In the genomic region with DNA sequence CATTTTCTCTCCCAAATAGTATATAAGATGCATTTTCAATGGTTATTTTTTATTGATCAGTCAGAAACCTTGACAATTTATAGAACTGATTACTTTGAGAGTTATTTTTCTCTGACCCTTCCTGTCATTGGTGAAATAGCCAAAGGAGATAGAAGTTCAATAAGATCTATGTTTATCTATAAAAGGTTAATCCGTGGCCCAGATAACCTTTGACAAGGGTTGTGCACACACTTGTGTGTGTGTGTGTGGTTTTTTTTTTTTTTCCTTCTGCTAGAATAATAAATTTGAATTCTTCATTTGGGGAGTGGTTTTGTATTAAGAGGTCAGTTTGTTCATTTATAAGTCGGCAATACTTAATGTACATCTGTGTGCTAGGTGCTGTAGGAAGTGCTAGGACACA, we compare ENCODE assay signal across 30 cellular contexts.
"Had no signal": no experiment of that assay in that cellular context is flagged by ENCODE, and none has a peak within 500 bp of the region (broad histone marks: within the 10 kb centered on the region; RNA-seq: fewer than 3 reads in every experiment).

No MANE protein-coding gene starts in this region.

- H3K4me3 ChIP-seq: coronary artery, esophagus squamous epithelium, gastroesophageal sphincter, heart right ventricle had no signal

- ATAC-seq: activated CD4-positive, alpha-beta T cell treated with anti-CD3 and anti-CD28 coated beads for 36 hours; activated CD8-positive, alpha-beta T cell treated with anti-CD3 and anti-CD28 coated beads, Interleukin-2, amount 10 ng/mL, durations not matched to agents 7 days and 5 days; activated T-cell treated with anti-CD3 and anti-CD28 coated beads, Interleukin-2, amount 50 U/mL, for 72 hours; effector memory CD8-positive, alpha-beta T cell; gastroesophageal sphincter; heart right ventricle had no signal

- H3K27me3 ChIP-seq: brain microvascular endothelial cell, esophagus squamous epithelium, gastroesophageal sphincter, heart right ventricle had no signal

- H3K4me3 Mint-ChIP-seq: activated CD4-positive, alpha-beta memory T cell treated with anti-CD3 and anti-CD28 coated beads for 36 hours; activated CD4-positive, alpha-beta T cell treated with anti-CD3 and anti-CD28 coated beads for 36 hours; activated CD4-positive, alpha-beta T cell treated with anti-CD3 and anti-CD28 coated beads, Interleukin-2, amount 10 ng/mL, durations not matched to agents 24 days and 14 days; activated CD8-positive, alpha-beta T cell treated with anti-CD3 and anti-CD28 coated beads, Interleukin-2, amount 10 ng/mL, durations not matched to agents 7 days and 5 days; activated naive CD8-positive, alpha-beta T cell; activated T-cell treated with anti-CD3 and anti-CD28 coated beads, Interleukin-2, amount 50 U/mL, for 24 hours; activated T-cell treated with anti-CD3 and anti-CD28 coated beads, Interleukin-2, amount 50 U/mL, for 72 hours; central memory CD8-positive, alpha-beta T cell; dendritic cell treated with granulocyte-macrophage colony-stimulating factor and Interleukin-4, amounts not matched to agents 40 ng/mL and 50 ng/mL, for 4 days; effector memory CD8-positive, alpha-beta T cell had no signal

- H3K27ac Mint-ChIP-seq: activated CD4-positive, alpha-beta memory T cell treated with anti-CD3 and anti-CD28 coated beads for 36 hours; activated CD4-positive, alpha-beta T cell treated with anti-CD3 and anti-CD28 coated beads for 36 hours; activated CD4-positive, alpha-beta T cell treated with anti-CD3 and anti-CD28 coated beads, Interleukin-2, amount 10 ng/mL, durations not matched to agents 24 days and 14 days; activated CD8-positive, alpha-beta T cell treated with anti-CD3 and anti-CD28 coated beads, Interleukin-2, amount 10 ng/mL, durations not matched to agents 7 days and 5 days; activated naive CD8-positive, alpha-beta T cell; activated T-cell treated with anti-CD3 and anti-CD28 coated beads, Interleukin-2, amount 50 U/mL, for 24 hours; activated T-cell treated with anti-CD3 and anti-CD28 coated beads, Interleukin-2, amount 50 U/mL, for 72 hours; dendritic cell treated with granulocyte-macrophage colony-stimulating factor and Interleukin-4, amounts not matched to agents 40 ng/mL and 50 ng/mL, for 4 days; effector memory CD8-positive, alpha-beta T cell had no signal

- H3K9me3 Mint-ChIP-seq: activated CD4-positive, alpha-beta memory T cell treated with anti-CD3 and anti-CD28 coated beads for 36 hours; activated CD4-positive, alpha-beta T cell treated with anti-CD3 and anti-CD28 coated beads, Interleukin-2, amount 10 ng/mL, durations not matched to agents 24 days and 14 days; activated T-cell treated with anti-CD3 and anti-CD28 coated beads, Interleukin-2, amount 50 U/mL, for 24 hours; activated T-cell treated with anti-CD3 and anti-CD28 coated beads, Interleukin-2, amount 50 U/mL, for 72 hours; central memory CD8-positive, alpha-beta T cell; dendritic cell treated with granulocyte-macrophage colony-stimulating factor and Interleukin-4, amounts not matched to agents 40 ng/mL and 50 ng/mL, for 4 days; effector memory CD8-positive, alpha-beta T cell had no signal

- H3K27ac ChIP-seq: brain microvascular endothelial cell, coronary artery, esophagus squamous epithelium, gastroesophageal sphincter, heart right ventricle had no signal

- DNase-seq: activated CD4-positive, alpha-beta memory T cell treated with anti-CD3 and anti-CD28 coated beads for 36 hours; activated CD4-positive, alpha-beta T cell treated with anti-CD3 and anti-CD28 coated beads for 36 hours; activated CD4-positive, alpha-beta T cell treated with anti-CD3 and anti-CD28 coated beads, Interleukin-2, amount 10 ng/mL, durations not matched to agents 24 days and 14 days; activated CD4-positive, CD25-positive, alpha-beta regulatory T cell; activated CD4-positive, CD25-positive, alpha-beta regulatory T cell treated with anti-CD3 and anti-CD28 coated beads, Interleukin-2, amount 50 U/mL, for 72 hours; activated CD8-positive, alpha-beta memory T cell treated with anti-CD3 and anti-CD28 coated beads, Interleukin-2, amount 50 U/mL, for 48 hours; activated CD8-positive, alpha-beta T cell treated with anti-CD3 and anti-CD28 coated beads, Interleukin-2, amount 10 ng/mL, durations not matched to agents 7 days and 5 days; activated effector memory CD4-positive, alpha-beta T cell treated with Interleukin-2 at 50 U/mL for 16 hours; activated gamma-delta T cell treated with Interleukin-2 at 50 U/mL for 16 hours; activated naive CD4-positive, alpha-beta T cell treated with anti-CD3 and anti-CD28 coated beads, Interleukin-2, amount 50 U/mL, for 16 hours; activated naive CD4-positive, alpha-beta T cell treated with Interleukin-2 at 50 U/mL for 16 hours; activated T-cell treated with anti-CD3 and anti-CD28 coated beads for 4 hours; activated T-cell treated with anti-CD3 and anti-CD28 coated beads, Interleukin-2, amount 50 U/mL, for 24 hours; activated T-cell treated with anti-CD3 and anti-CD28 coated beads, Interleukin-2, amount 50 U/mL, for 72 hours; amniotic stem cell; anterior cingulate cortex; brain microvascular endothelial cell; effector CD4-positive, alpha-beta T cell; effector memory CD8-positive, alpha-beta T cell; erythroblast; esophagus squamous epithelium; foreskin melanocyte; heart right ventricle; T-helper 1 cell; T-helper 2 cell had no signal

- H3K27me3 Mint-ChIP-seq: activated CD4-positive, alpha-beta memory T cell treated with anti-CD3 and anti-CD28 coated beads for 36 hours; activated CD4-positive, alpha-beta T cell treated with anti-CD3 and anti-CD28 coated beads for 36 hours; activated CD4-positive, alpha-beta T cell treated with anti-CD3 and anti-CD28 coated beads, Interleukin-2, amount 10 ng/mL, durations not matched to agents 24 days and 14 days; activated naive CD8-positive, alpha-beta T cell; activated T-cell treated with anti-CD3 and anti-CD28 coated beads, Interleukin-2, amount 50 U/mL, for 24 hours; central memory CD8-positive, alpha-beta T cell; dendritic cell treated with granulocyte-macrophage colony-stimulating factor and Interleukin-4, amounts not matched to agents 40 ng/mL and 50 ng/mL, for 4 days; effector memory CD8-positive, alpha-beta T cell had no signal
